ENCODE assay signal across 9 cellular contexts in the genomic region with DNA sequence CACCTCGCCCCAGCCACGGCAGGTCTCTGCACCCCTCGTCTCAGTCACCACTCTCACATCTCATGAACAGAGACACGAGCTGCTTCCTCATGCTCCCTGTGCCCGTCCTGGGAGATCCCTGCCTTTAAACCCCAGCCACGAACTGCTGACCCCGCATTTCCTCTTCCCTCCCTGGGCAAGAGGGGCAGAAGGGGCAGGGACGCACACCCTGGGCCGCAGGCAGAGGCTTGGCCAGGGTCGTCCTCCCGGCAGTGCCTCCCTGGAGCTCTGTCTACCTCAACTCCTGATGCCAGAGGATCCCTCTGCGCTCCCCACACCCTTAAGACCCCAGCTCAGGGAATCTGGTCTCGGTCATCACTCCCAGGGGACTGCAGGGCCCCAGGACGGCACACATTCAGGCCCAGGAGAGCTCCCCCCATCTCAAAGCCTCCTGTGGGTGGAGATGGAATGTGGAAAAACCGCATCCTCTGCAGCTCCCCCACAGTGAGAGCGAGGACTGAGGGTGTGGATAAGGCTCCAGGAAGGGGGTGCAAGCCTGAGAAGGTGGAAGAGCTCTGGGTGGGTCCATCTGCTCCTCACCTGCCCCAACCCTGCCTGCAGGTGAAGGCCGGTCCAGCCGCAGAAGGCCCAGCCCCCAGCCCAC. TPM values are rescaled to one million over a fixed set of nuclear protein-coding genes. Genes with fewer than 3 reads are reported as not detected.
DNase-seq lines count a peak whose midpoint lies in the region; ATAC-seq, FAIRE-seq and TF ChIP-seq lines count a peak whose summit lies in the region.
"Had no signal": no experiment of that assay in that cellular context is flagged by ENCODE, and none has a peak within 500 bp of the region (broad histone marks: within the 10 kb centered on the region; RNA-seq: fewer than 3 reads in every experiment).

No MANE protein-coding gene starts in this region.

- H3K27ac ChIP-seq in hepatocyte (no peak overlapping the region), small intestine (ENCODE audit: low read depth in 1 of 2, low read length in 1 of 2) (peak overlapping the region in 1 of 2 donors; percentile 57)

- H3K9me3 ChIP-seq in hepatocyte (ENCODE audit: low read depth) (no peaks in the 10 kb centered on the region), small intestine (ENCODE audit: control insufficient read depth, low read depth) (no peaks in the 10 kb centered on the region)

- H3K36me3 ChIP-seq in hepatocyte (replicated peaks; ENCODE audit: insufficient read depth, low read depth): no peaks in the 10 kb centered on the region
- no peaks in the 10 kb centered on the region for H3K36me3 ChIP-seq in small intestine (ENCODE audit: control insufficient read depth in 2 of 2, insufficient read depth in 2 of 2, low read length in 2 of 2)

- H3K36me3 Mint-ChIP-seq in activated CD4-positive, alpha-beta T cell treated with anti-CD3 and anti-CD28 coated beads, Interleukin-2, amount 10 ng/mL, durations not matched to agents 7 days and 5 days (ENCODE audit: low read depth): peaks cover 19% of the 10 kb centered on the region
- H3K36me3 Mint-ChIP-seq in activated CD8-positive, alpha-beta T cell treated with anti-CD3 and anti-CD28 coated beads for 36 hours (ENCODE audit: low read depth): no peaks in the 10 kb centered on the region

- no peak for DNase-seq in activated CD4-positive, alpha-beta T cell treated with anti-CD3 and anti-CD28 coated beads, Interleukin-2, amount 10 ng/mL, durations not matched to agents 7 days and 5 days
- no peak for DNase-seq in activated CD4-positive, alpha-beta T cell treated with anti-CD3 and anti-CD28 coated beads for 48 hours
- DNase-seq in activated CD8-positive, alpha-beta T cell treated with anti-CD3 and anti-CD28 coated beads for 36 hours: no peak
- DNase-seq in hepatocyte (ENCODE audit: low spot score): peak; percentile 50
- DNase-seq in small intestine: no peak
- DNase-seq in HuH-7.5 (ENCODE audit: low spot score): no peak

- H3K4me3 Mint-ChIP-seq in activated CD4-positive, alpha-beta T cell treated with anti-CD3 and anti-CD28 coated beads, Interleukin-2, amount 10 ng/mL, durations not matched to agents 7 days and 5 days: peak overlapping the region; percentile 81
- peak overlapping the region; percentile 77 for H3K4me3 Mint-ChIP-seq in activated CD8-positive, alpha-beta T cell treated with anti-CD3 and anti-CD28 coated beads for 36 hours

- H3K27ac Mint-ChIP-seq in activated CD4-positive, alpha-beta T cell treated with anti-CD3 and anti-CD28 coated beads, Interleukin-2, amount 10 ng/mL, durations not matched to agents 7 days and 5 days: peak overlapping the region; percentile 82
- no peak overlapping the region for H3K27ac Mint-ChIP-seq in activated CD8-positive, alpha-beta T cell treated with anti-CD3 and anti-CD28 coated beads for 36 hours

- H2AFZ ChIP-seq in hepatocyte: no peak overlapping the region

- no peaks in the 10 kb centered on the region for H4K20me1 ChIP-seq in hepatocyte (ENCODE audit: insufficient read depth, poor library complexity, severe bottlenecking)

- peaks cover 15% of the 10 kb centered on the region for H3K27me3 Mint-ChIP-seq in activated CD4-positive, alpha-beta T cell treated with anti-CD3 and anti-CD28 coated beads, Interleukin-2, amount 10 ng/mL, durations not matched to agents 7 days and 5 days
- H3K27me3 Mint-ChIP-seq in activated CD8-positive, alpha-beta T cell treated with anti-CD3 and anti-CD28 coated beads for 36 hours: peaks cover 1% of the 10 kb centered on the region

- peak overlapping the region; percentile 91 for H3K4me2 ChIP-seq in hepatocyte

- intact Hi-C loops in activated CD8-positive, alpha-beta T cell treated with anti-CD3 and anti-CD28 coated beads for 36 hours (cut with micrococcal nuclease): no loop called here

- no peak for TF ChIP-seq CTCF in activated CD8-positive, alpha-beta T cell treated with anti-CD3 and anti-CD28 coated beads for 36 hours (IDR thresholded peaks at IDR 0.05)
- no peak for TF ChIP-seq CTCF in hepatocyte (IDR thresholded peaks at IDR 0.05; ENCODE audit: poor library complexity)

- H3K4me1 Mint-ChIP-seq in activated CD4-positive, alpha-beta T cell treated with anti-CD3 and anti-CD28 coated beads, Interleukin-2, amount 10 ng/mL, durations not matched to agents 7 days and 5 days: peaks cover 59% of the 10 kb centered on the region
- H3K4me1 Mint-ChIP-seq in activated CD8-positive, alpha-beta T cell treated with anti-CD3 and anti-CD28 coated beads for 36 hours (ENCODE audit: low read depth): peaks cover 68% of the 10 kb centered on the region

- WGBS in hepatocyte (ENCODE audit: low lambda C conversion rate, missing lambda C conversion rate): 50% methylated on average over 18 of the region's 18 CpGs
- WGBS in small intestine, 3 donors: 30 to 38% (median 37%) methylated on average over 18 of the region's 18 CpGs

- H3K4me1 ChIP-seq in hepatocyte (ENCODE audit: insufficient read depth): peaks cover 11% of the 10 kb centered on the region
- peaks cover 3 to 10% of the 10 kb centered on the region in 2 donors for H3K4me1 ChIP-seq in small intestine (ENCODE audit: control insufficient read depth in 2 of 2, insufficient read depth in 1 of 2, low read depth in 1 of 2, low read length in 1 of 2)

- no peaks in the 10 kb centered on the region for H3K9me2 ChIP-seq in hepatocyte (replicated peaks; ENCODE audit: insufficient read depth)

- no peaks in the 10 kb centered on the region for H3K9me3 Mint-ChIP-seq in activated CD4-positive, alpha-beta T cell treated with anti-CD3 and anti-CD28 coated beads, Interleukin-2, amount 10 ng/mL, durations not matched to agents 7 days and 5 days
- H3K9me3 Mint-ChIP-seq in activated CD8-positive, alpha-beta T cell treated with anti-CD3 and anti-CD28 coated beads for 36 hours: no peaks in the 10 kb centered on the region

- H3K4me3 ChIP-seq in hepatocyte: peak overlapping the region; percentile 85
- peak overlapping the region; percentile 83 to 84 for H3K4me3 ChIP-seq in small intestine (ENCODE audit: low read depth in 1 of 2, low read length in 2 of 2)

- POLR2A ChIA-PET in activated CD4-positive, alpha-beta T cell treated with anti-CD3 and anti-CD28 coated beads, Interleukin-2, amount 10 ng/mL, durations not matched to agents 7 days and 5 days (lab: Charles Lee): no interaction called here
- POLR2A ChIA-PET in activated CD8-positive, alpha-beta T cell treated with anti-CD3 and anti-CD28 coated beads for 36 hours (lab: Charles Lee): interaction anchor here (1.0 to 2.0 kb wide), 7 partner anchors 9 to 317 kb away, joined by 3 to 6 read pairs (median 4); no protein-coding TSS in a partner anchor

- ATAC-seq in activated CD8-positive, alpha-beta T cell treated with anti-CD3 and anti-CD28 coated beads for 36 hours: no peak
- no peak for ATAC-seq in HG03469 (IDR thresholded peaks at IDR 0.05; ENCODE audit: unreplicated experiment)
- no peak for ATAC-seq in HG03159 (IDR thresholded peaks at IDR 0.05; ENCODE audit: unreplicated experiment)

- CTCF ChIA-PET in activated CD4-positive, alpha-beta T cell treated with anti-CD3 and anti-CD28 coated beads, Interleukin-2, amount 10 ng/mL, durations not matched to agents 7 days and 5 days (lab: Charles Lee): interaction anchor here (0.6 to 1.9 kb wide), 5 partner anchors 12 to 83 kb away, joined by 3 to 7 read pairs (median 5); no protein-coding TSS in a partner anchor
- CTCF ChIA-PET in activated CD8-positive, alpha-beta T cell treated with anti-CD3 and anti-CD28 coated beads for 36 hours (lab: Charles Lee): interaction anchor here (1.0 to 1.9 kb wide), 4 partner anchors 12 to 33 kb away, joined by 3 to 9 read pairs (median 8); no protein-coding TSS in a partner anchor

- no peaks in the 10 kb centered on the region for H3K27me3 ChIP-seq in hepatocyte
- no peaks in the 10 kb centered on the region for H3K27me3 ChIP-seq in small intestine (ENCODE audit: control insufficient read depth in 2 of 2, insufficient read depth in 2 of 2, low read length in 2 of 2)

- FAIRE-seq in small intestine (lab: Jason Lieb, UNC): no peak
- FAIRE-seq: G401.6 had no signal

- peaks cover 35% of the 10 kb centered on the region for H3K79me2 ChIP-seq in hepatocyte

RNA-seq across cellular contexts. Expression of gene BID, which starts 1.2 kb away (rescaled TPM):
- total RNA-seq in activated CD4-positive, alpha-beta T cell treated with anti-CD3 and anti-CD28 coated beads, Interleukin-2, amount 10 ng/mL, durations not matched to agents 7 days and 5 days: 10 to 100 TPM; 32.5 to 39.3 TPM
- 10 to 100 TPM; 16.3 to 19.9 TPM for total RNA-seq in activated CD8-positive, alpha-beta T cell treated with anti-CD3 and anti-CD28 coated beads for 36 hours
- 34.5 and 41.6 TPM in 2 replicates for total RNA-seq in hepatocyte
- polyA plus RNA-seq in hepatocyte: 55.5 and 72.3 TPM in 2 replicates
- polyA plus RNA-seq in small intestine: 10 to 100 TPM; 12.7 to 59.4 (median 15.1) TPM
